18 cellular contexts compared by ENCODE assay signal in genomic region chr5:109005611-109006010, GRCh38.
DNase-seq lines count a peak whose midpoint lies in the region; ATAC-seq and TF ChIP-seq lines count a peak whose summit lies in the region.
"Had no signal": no experiment of that assay in that cellular context is flagged by ENCODE, and none has a peak within 500 bp of the region (broad histone marks: within the 10 kb centered on the region; RNA-seq: fewer than 3 reads in every experiment).

No MANE protein-coding gene starts in this region.

- no peaks in the 10 kb centered on the region for H3K27me3 Mint-ChIP-seq in activated CD8-positive, alpha-beta T cell treated with anti-CD3 and anti-CD28 coated beads, Interleukin-2, amount 10 ng/mL, durations not matched to agents 7 days and 5 days (ENCODE audit: low read depth)
- H3K27me3 Mint-ChIP-seq: CD4-positive, alpha-beta memory T cell had no signal

- H3K9me3 Mint-ChIP-seq in activated CD8-positive, alpha-beta T cell treated with anti-CD3 and anti-CD28 coated beads, Interleukin-2, amount 10 ng/mL, durations not matched to agents 7 days and 5 days (ENCODE audit: insufficient read depth): no peaks in the 10 kb centered on the region

- CTCF ChIA-PET in activated CD8-positive, alpha-beta T cell treated with anti-CD3 and anti-CD28 coated beads, Interleukin-2, amount 10 ng/mL, durations not matched to agents 7 days and 5 days (lab: Charles Lee): no interaction called here

- H3K4me1 ChIP-seq in foreskin keratinocyte: peaks cover 12% of the 10 kb centered on the region
- H3K4me1 ChIP-seq: BLaER1 had no signal

- no peaks in the 10 kb centered on the region for H3K4me1 Mint-ChIP-seq in activated CD8-positive, alpha-beta T cell treated with anti-CD3 and anti-CD28 coated beads, Interleukin-2, amount 10 ng/mL, durations not matched to agents 7 days and 5 days (ENCODE audit: low read depth)
- H3K4me1 Mint-ChIP-seq: CD14-positive monocyte had no signal

- H3K4me3 Mint-ChIP-seq in activated CD8-positive, alpha-beta T cell treated with anti-CD3 and anti-CD28 coated beads, Interleukin-2, amount 10 ng/mL, durations not matched to agents 7 days and 5 days: no peak overlapping the region
- H3K4me3 Mint-ChIP-seq: CD14-positive monocyte; CD4-positive, alpha-beta memory T cell had no signal

- H3K27ac Mint-ChIP-seq in activated CD8-positive, alpha-beta T cell treated with anti-CD3 and anti-CD28 coated beads, Interleukin-2, amount 10 ng/mL, durations not matched to agents 7 days and 5 days: no peak overlapping the region
- H3K27ac Mint-ChIP-seq: CD14-positive monocyte; CD4-positive, alpha-beta memory T cell had no signal

- H3K27ac ChIP-seq in foreskin keratinocyte: no peak overlapping the region
- H3K27ac ChIP-seq: BLaER1 had no signal

- no peak for TF ChIP-seq CTCF in choroid plexus epithelial cell (conservative IDR thresholded peaks at IDR 0.05; ENCODE audit: low read depth, low read length)
- no peak for TF ChIP-seq CTCF in foreskin keratinocyte (conservative IDR thresholded peaks at IDR 0.05)

- POLR2A ChIA-PET in activated CD8-positive, alpha-beta T cell treated with anti-CD3 and anti-CD28 coated beads, Interleukin-2, amount 10 ng/mL, durations not matched to agents 7 days and 5 days (lab: Charles Lee): no interaction called here

- DNase-seq in ELR (ENCODE audit: low read depth) (peak; percentile 18), choroid plexus epithelial cell (ENCODE audit: low read depth) (peak; percentile 7), foreskin keratinocyte (peak in 1 of 2 donors; percentile 32), EL (no peak), cerebellum (ENCODE audit: low spot score) (no peak)
- DNase-seq in Jurkat, Clone E6-1 (ENCODE audit: low read depth, low spot score): peak; percentile 6
- DNase-seq in activated CD8-positive, alpha-beta T cell treated with anti-CD3 and anti-CD28 coated beads, Interleukin-2, amount 10 ng/mL, durations not matched to agents 7 days and 5 days: no peak
- DNase-seq: 8988T; Calu3; CD4-positive, alpha-beta memory T cell; DMS79 treated with DMSO at 0.1 percent for 48 hours; GDM1; GOT3; H7 had no signal

- H3K4me3 ChIP-seq in Jurkat, Clone E6-1 (ENCODE audit: low read length): no peak overlapping the region
- no peak overlapping the region for H3K4me3 ChIP-seq in choroid plexus epithelial cell (ENCODE audit: low read depth, low read length)
- H3K4me3 ChIP-seq: BLaER1, K562 had no signal

- ATAC-seq in foreskin keratinocyte: peak; percentile 37
- ATAC-seq in activated CD4-positive, CD25-positive, alpha-beta regulatory T cell treated with anti-CD3 and anti-CD28 coated beads, Interleukin-2, amount 50 U/mL, for 24 hours: no peak
- ATAC-seq in activated CD8-positive, alpha-beta T cell treated with anti-CD3 and anti-CD28 coated beads, Interleukin-2, amount 10 ng/mL, durations not matched to agents 7 days and 5 days: no peak

- H3K27me3 ChIP-seq in foreskin keratinocyte: no peaks in the 10 kb centered on the region
- H3K27me3 ChIP-seq: BLaER1 had no signal

- no peaks in the 10 kb centered on the region for H3K36me3 Mint-ChIP-seq in activated CD8-positive, alpha-beta T cell treated with anti-CD3 and anti-CD28 coated beads, Interleukin-2, amount 10 ng/mL, durations not matched to agents 7 days and 5 days (ENCODE audit: low read depth)
- H3K36me3 Mint-ChIP-seq: CD4-positive, alpha-beta memory T cell had no signal

Comparison
In these comparisons a context has a peak if more than half of its experiments do, and no peak if none do; other contexts are left out.
1. DNase-seq: peak in ELR (single experiment), Jurkat, Clone E6-1 (single experiment) and choroid plexus epithelial cell (single experiment); none in EL (single experiment), activated CD8-positive, alpha-beta T cell treated with anti-CD3 and anti-CD28 coated beads, Interleukin-2, amount 10 ng/mL, durations not matched to agents 7 days and 5 days (single experiment) and cerebellum (single experiment).